ENCODE assay signal across 1 cellular context in the genomic region with DNA sequence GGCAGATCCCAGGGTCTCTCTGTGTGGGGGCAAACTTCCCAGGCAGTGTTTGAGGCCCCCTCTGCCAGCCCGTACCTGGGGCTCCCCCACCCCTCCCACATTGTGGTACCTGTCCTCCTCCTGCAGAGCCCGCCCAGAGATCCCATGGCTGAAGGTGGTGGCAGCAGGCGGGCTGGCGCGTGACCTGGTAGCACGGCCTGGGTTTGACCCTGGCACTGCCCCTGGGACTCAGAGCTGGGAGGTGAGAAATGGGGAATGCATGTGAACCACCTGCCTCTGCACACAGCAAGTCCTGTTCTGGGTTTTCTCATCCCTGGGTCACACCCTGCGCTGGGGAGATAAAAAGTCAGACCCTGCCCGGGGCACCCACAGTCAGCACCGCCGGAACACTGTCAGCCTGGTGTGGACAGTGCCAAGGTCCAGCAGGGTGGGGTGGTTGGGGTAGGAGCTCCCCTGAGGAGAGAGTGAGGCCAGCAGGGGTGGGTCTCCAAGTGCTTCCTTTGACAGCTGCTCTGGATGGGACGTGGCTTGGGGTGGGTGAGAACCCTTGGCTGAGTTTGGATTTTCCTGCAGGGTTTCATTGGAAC.
TF ChIP-seq lines count a peak whose summit lies in the region.

No MANE protein-coding gene starts in this region.

TF ChIP-seq in H1, 55 proteins besides CTCF, POLR2A, EP300 and RAD21:
- TF ChIP-seq POU5F1 (IDR thresholded peaks at IDR 0.05; ENCODE audit: low read depth, low read length) (no peak), CREB1 (IDR thresholded peaks at IDR 0.05) (no peak), TCF12 (IDR thresholded peaks at IDR 0.05; ENCODE audit: low read depth, low read length) (no peak), TAF7 (optimal IDR thresholded peaks at IDR 0.05; ENCODE audit: borderline replicate concordance, low read depth, low read length) (no peak), HDAC6 (IDR thresholded peaks at IDR 0.05; ENCODE audit: low read depth, low read length) (no peak), CBX8 (IDR thresholded peaks at IDR 0.05; ENCODE audit: borderline replicate concordance, low read depth, low read length) (no peak), HDAC2 (IDR thresholded peaks at IDR 0.05; ENCODE audit: borderline replicate concordance in 1 of 2, low read depth in 2 of 2, low read length in 2 of 2) (no peak), ASH2L (IDR thresholded peaks at IDR 0.05; ENCODE audit: low read length) (no peak), MAFK (IDR thresholded peaks at IDR 0.05; ENCODE audit: low read depth, low read length) (no peak), KDM5A (IDR thresholded peaks at IDR 0.05; ENCODE audit: low read length) (no peak), YY1 (IDR thresholded peaks at IDR 0.05; ENCODE audit: low read depth, low read length) (no peak), SP4 (IDR thresholded peaks at IDR 0.05; ENCODE audit: low read length) (no peak), JUND (IDR thresholded peaks at IDR 0.05; ENCODE audit: low read length) (no peak), POLR2AphosphoS5 (IDR thresholded peaks at IDR 0.05; ENCODE audit: low read depth, low read length) (no peak), GABPA (IDR thresholded peaks at IDR 0.05; ENCODE audit: borderline replicate concordance, insufficient read depth, low read length) (no peak), SIX5 (IDR thresholded peaks at IDR 0.05; ENCODE audit: low read depth, low read length) (no peak), TAF1 (IDR thresholded peaks at IDR 0.05; ENCODE audit: low read depth, low read length) (no peak)
- TF ChIP-seq, protein P1, sequence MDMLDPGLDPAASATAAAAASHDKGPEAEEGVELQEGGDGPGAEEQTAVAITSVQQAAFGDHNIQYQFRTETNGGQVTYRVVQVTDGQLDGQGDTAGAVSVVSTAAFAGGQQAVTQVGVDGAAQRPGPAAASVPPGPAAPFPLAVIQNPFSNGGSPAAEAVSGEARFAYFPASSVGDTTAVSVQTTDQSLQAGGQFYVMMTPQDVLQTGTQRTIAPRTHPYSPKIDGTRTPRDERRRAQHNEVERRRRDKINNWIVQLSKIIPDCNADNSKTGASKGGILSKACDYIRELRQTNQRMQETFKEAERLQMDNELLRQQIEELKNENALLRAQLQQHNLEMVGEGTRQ (IDR thresholded peaks at IDR 0.05; ENCODE audit: low read length) = no peak
- TF ChIP-seq, protein P2, sequence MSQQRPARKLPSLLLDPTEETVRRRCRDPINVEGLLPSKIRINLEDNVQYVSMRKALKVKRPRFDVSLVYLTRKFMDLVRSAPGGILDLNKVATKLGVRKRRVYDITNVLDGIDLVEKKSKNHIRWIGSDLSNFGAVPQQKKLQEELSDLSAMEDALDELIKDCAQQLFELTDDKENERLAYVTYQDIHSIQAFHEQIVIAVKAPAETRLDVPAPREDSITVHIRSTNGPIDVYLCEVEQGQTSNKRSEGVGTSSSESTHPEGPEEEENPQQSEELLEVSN (IDR thresholded peaks at IDR 0.05) = no peak
- TF ChIP-seq, protein P3, sequence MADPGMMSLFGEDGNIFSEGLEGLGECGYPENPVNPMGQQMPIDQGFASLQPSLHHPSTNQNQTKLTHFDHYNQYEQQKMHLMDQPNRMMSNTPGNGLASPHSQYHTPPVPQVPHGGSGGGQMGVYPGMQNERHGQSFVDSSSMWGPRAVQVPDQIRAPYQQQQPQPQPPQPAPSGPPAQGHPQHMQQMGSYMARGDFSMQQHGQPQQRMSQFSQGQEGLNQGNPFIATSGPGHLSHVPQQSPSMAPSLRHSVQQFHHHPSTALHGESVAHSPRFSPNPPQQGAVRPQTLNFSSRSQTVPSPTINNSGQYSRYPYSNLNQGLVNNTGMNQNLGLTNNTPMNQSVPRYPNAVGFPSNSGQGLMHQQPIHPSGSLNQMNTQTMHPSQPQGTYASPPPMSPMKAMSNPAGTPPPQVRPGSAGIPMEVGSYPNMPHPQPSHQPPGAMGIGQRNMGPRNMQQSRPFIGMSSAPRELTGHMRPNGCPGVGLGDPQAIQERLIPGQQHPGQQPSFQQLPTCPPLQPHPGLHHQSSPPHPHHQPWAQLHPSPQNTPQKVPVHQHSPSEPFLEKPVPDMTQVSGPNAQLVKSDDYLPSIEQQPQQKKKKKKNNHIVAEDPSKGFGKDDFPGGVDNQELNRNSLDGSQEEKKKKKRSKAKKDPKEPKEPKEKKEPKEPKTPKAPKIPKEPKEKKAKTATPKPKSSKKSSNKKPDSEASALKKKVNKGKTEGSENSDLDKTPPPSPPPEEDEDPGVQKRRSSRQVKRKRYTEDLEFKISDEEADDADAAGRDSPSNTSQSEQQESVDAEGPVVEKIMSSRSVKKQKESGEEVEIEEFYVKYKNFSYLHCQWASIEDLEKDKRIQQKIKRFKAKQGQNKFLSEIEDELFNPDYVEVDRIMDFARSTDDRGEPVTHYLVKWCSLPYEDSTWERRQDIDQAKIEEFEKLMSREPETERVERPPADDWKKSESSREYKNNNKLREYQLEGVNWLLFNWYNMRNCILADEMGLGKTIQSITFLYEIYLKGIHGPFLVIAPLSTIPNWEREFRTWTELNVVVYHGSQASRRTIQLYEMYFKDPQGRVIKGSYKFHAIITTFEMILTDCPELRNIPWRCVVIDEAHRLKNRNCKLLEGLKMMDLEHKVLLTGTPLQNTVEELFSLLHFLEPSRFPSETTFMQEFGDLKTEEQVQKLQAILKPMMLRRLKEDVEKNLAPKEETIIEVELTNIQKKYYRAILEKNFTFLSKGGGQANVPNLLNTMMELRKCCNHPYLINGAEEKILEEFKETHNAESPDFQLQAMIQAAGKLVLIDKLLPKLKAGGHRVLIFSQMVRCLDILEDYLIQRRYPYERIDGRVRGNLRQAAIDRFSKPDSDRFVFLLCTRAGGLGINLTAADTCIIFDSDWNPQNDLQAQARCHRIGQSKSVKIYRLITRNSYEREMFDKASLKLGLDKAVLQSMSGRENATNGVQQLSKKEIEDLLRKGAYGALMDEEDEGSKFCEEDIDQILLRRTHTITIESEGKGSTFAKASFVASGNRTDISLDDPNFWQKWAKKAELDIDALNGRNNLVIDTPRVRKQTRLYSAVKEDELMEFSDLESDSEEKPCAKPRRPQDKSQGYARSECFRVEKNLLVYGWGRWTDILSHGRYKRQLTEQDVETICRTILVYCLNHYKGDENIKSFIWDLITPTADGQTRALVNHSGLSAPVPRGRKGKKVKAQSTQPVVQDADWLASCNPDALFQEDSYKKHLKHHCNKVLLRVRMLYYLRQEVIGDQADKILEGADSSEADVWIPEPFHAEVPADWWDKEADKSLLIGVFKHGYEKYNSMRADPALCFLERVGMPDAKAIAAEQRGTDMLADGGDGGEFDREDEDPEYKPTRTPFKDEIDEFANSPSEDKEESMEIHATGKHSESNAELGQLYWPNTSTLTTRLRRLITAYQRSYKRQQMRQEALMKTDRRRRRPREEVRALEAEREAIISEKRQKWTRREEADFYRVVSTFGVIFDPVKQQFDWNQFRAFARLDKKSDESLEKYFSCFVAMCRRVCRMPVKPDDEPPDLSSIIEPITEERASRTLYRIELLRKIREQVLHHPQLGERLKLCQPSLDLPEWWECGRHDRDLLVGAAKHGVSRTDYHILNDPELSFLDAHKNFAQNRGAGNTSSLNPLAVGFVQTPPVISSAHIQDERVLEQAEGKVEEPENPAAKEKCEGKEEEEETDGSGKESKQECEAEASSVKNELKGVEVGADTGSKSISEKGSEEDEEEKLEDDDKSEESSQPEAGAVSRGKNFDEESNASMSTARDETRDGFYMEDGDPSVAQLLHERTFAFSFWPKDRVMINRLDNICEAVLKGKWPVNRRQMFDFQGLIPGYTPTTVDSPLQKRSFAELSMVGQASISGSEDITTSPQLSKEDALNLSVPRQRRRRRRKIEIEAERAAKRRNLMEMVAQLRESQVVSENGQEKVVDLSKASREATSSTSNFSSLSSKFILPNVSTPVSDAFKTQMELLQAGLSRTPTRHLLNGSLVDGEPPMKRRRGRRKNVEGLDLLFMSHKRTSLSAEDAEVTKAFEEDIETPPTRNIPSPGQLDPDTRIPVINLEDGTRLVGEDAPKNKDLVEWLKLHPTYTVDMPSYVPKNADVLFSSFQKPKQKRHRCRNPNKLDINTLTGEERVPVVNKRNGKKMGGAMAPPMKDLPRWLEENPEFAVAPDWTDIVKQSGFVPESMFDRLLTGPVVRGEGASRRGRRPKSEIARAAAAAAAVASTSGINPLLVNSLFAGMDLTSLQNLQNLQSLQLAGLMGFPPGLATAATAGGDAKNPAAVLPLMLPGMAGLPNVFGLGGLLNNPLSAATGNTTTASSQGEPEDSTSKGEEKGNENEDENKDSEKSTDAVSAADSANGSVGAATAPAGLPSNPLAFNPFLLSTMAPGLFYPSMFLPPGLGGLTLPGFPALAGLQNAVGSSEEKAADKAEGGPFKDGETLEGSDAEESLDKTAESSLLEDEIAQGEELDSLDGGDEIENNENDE (IDR thresholded peaks at IDR 0.05; ENCODE audit: insufficient replicate concordance, low read length) = no peak
